ENCODE assay signal across 1 cellular context in the genomic region with DNA sequence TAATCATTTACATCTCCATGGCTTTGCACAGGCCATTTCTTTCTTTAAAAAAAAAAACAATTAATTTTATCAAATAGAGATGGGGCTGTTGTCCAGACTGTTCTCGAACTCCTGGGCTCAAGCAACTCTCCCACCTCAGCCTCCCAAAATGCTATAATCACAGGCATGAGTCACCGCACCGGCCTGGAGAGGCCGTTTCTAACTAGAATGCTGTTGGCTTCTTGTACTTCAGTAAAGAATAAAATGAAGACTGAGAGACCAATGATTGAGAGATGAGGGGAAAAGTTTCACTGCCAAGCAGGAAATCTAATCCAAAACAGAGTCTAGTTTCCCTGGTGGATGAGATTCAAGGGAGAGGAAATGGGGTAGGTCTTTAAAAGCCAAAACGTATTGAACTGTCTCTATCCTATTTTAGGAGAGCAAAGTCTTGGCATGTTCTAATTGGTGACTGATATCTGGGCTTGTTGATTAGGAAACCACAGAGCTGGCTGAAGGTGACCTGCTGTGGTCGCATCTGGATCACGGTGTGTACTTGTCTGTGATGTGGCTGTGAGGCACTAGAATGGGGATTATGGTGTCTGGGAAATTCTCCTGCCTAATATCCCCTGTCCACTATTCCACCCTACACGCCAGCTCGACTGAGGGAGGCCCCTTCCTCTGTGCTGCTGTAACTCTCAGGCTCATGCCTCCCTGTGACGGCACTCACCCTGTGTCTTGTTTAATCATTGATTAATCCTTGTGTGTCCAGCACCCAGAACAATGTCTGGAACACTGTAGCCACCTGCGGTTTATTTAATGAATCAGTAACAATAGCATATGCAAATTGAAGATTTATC.
TF ChIP-seq lines count a peak whose summit lies in the region.

No MANE protein-coding gene starts in this region.

TF ChIP-seq in HCT116, 20 proteins besides CTCF, POLR2A, EP300 and RAD21 (continued from another document):
- TF ChIP-seq EZH2phosphoT487 (IDR thresholded peaks at IDR 0.05; ENCODE audit: borderline replicate concordance) = no peak
- TF ChIP-seq SRF (IDR thresholded peaks at IDR 0.05; ENCODE audit: low read depth) = no peak
- no peak for TF ChIP-seq YY1 (IDR thresholded peaks at IDR 0.05; ENCODE audit: extremely low read depth, insufficient replicate concordance, low read depth, low read length)
- TF ChIP-seq EGR1 (IDR thresholded peaks at IDR 0.05; ENCODE audit: low read depth) = no peak
- TF ChIP-seq EZH2 (IDR thresholded peaks at IDR 0.05) = no peak
- TF ChIP-seq CEBPB (IDR thresholded peaks at IDR 0.05; ENCODE audit: low read depth) = no peak
- no peak for TF ChIP-seq ATF3 (IDR thresholded peaks at IDR 0.05)
- TF ChIP-seq TCF7L2 (IDR thresholded peaks at IDR 0.05; ENCODE audit: borderline replicate concordance, extremely low read depth, insufficient read depth, insufficient read length) = no peak
TF ChIP-seq in HCT116: peak in this region for 0.
